Comparison of ENCODE assay signal across 37 cellular contexts in the genomic region with DNA sequence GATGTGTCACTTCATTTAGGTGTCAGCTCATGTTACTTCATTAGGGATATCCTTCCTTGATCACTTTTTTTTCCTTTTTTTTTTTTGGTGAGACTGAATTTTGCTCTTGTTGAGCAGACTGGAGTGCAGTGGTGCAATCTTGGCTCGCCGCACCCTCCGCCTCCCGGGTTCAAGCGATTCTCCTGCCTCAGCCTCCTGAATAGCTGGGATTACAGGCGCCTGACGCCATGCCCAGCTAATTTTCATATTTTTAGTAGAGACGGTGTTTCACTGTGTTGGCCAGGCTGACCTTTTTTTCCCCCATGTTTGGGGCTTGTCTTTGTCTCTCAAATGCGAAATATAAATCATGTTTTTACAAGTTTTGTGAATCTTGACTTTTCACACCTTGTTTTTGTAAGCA.
"Had no signal": no experiment of that assay in that cellular context is flagged by ENCODE, and none has a peak within 500 bp of the region (broad histone marks: within the 10 kb centered on the region; RNA-seq: fewer than 3 reads in every experiment).

No MANE protein-coding gene starts in this region.

- DNase-seq: activated effector memory CD4-positive, alpha-beta T cell treated with anti-CD3 and anti-CD28 coated beads, Interleukin-2, amount 50 U/mL, for 16 hours; activated effector memory CD4-positive, alpha-beta T cell treated with Interleukin-2 at 50 U/mL for 16 hours; activated gamma-delta T cell; activated gamma-delta T cell treated with Interleukin-2 at 50 U/mL for 16 hours; activated naive CD4-positive, alpha-beta T cell; activated naive CD4-positive, alpha-beta T cell treated with anti-CD3 and anti-CD28 coated beads for 36 hours; activated naive CD4-positive, alpha-beta T cell treated with anti-CD3 and anti-CD28 coated beads, Interleukin-2, amount 10 ng/mL, durations not matched to agents 7 days and 5 days; activated naive CD4-positive, alpha-beta T cell treated with anti-CD3 and anti-CD28 coated beads, Interleukin-2, amount 50 U/mL, for 16 hours; activated naive CD4-positive, alpha-beta T cell treated with Interleukin-2 at 50 U/mL for 16 hours; activated naive CD8-positive, alpha-beta T cell treated with anti-CD3 and anti-CD28 coated beads for 36 hours; activated naive CD8-positive, alpha-beta T cell treated with anti-CD3 and anti-CD28 coated beads, Interleukin-2, amount 10 ng/mL, durations not matched to agents 7 days and 5 days; activated naive CD8-positive, alpha-beta T cell treated with anti-CD3 and anti-CD28 coated beads, Interleukin-2, amount 50 U/mL, for 24 hours; activated T-cell treated with anti-CD3 and anti-CD28 coated beads, Interleukin-2, amount 50 U/mL, for 1 hour; activated T-cell treated with anti-CD3 and anti-CD28 coated beads, Interleukin-2, amount 50 U/mL, for 24 hours; activated T-cell treated with anti-CD3 and anti-CD28 coated beads, Interleukin-2, amount 50 U/mL, for 4 hours; activated T-cell treated with anti-CD3 and anti-CD28 coated beads, Interleukin-2, amount 50 U/mL, for 48 hours; activated T-cell treated with anti-CD3 and anti-CD28 coated beads, Interleukin-2, amount 50 U/mL, for 72 hours; adrenal gland; amniotic stem cell; amygdala; anterior cingulate cortex; body of pancreas; brain microvascular endothelial cell; caudate nucleus; central memory CD4-positive, alpha-beta T cell; cerebellar nuclear complex had no signal

- ATAC-seq: activated naive CD4-positive, alpha-beta T cell treated with anti-CD3 and anti-CD28 coated beads, Interleukin-2, amount 50 U/mL, for 72 hours; activated naive CD8-positive, alpha-beta T cell treated with anti-CD3 and anti-CD28 coated beads, Interleukin-2, amount 50 U/mL, for 24 hours; activated T-cell treated with anti-CD3 and anti-CD28 coated beads, Interleukin-2, amount 50 U/mL, for 4 hours; activated T-cell treated with anti-CD3 and anti-CD28 coated beads, Interleukin-2, amount 50 U/mL, for 72 hours; activated T-helper 17 cell treated with anti-CD3 and anti-CD28 coated beads, Interleukin-2, amount 50 U/mL, for 72 hours; body of pancreas had no signal

- H3K4me1 ChIP-seq: adrenal gland, ascending aorta, body of pancreas, breast epithelium had no signal

- H3K9me3 ChIP-seq: adrenal gland, ascending aorta, body of pancreas, breast epithelium had no signal

- H3K4me3 Mint-ChIP-seq: activated naive CD4-positive, alpha-beta T cell treated with anti-CD3 and anti-CD28 coated beads for 36 hours; activated naive CD4-positive, alpha-beta T cell treated with anti-CD3 and anti-CD28 coated beads, Interleukin-2, amount 10 ng/mL, durations not matched to agents 7 days and 5 days; activated naive CD4-positive, alpha-beta T cell treated with anti-CD3 and anti-CD28 coated beads, Interleukin-2, amount 50 U/mL, for 24 hours; activated naive CD8-positive, alpha-beta T cell; activated naive CD8-positive, alpha-beta T cell treated with anti-CD3 and anti-CD28 coated beads for 36 hours; activated naive CD8-positive, alpha-beta T cell treated with anti-CD3 and anti-CD28 coated beads, Interleukin-2, amount 10 ng/mL, durations not matched to agents 7 days and 5 days; activated naive CD8-positive, alpha-beta T cell treated with anti-CD3 and anti-CD28 coated beads, Interleukin-2, amount 50 U/mL, for 24 hours; activated T-cell treated with anti-CD3 and anti-CD28 coated beads, Interleukin-2, amount 50 U/mL, for 24 hours; activated T-cell treated with anti-CD3 and anti-CD28 coated beads, Interleukin-2, amount 50 U/mL, for 4 hours; activated T-cell treated with anti-CD3 and anti-CD28 coated beads, Interleukin-2, amount 50 U/mL, for 72 hours; activated T-helper 1 cell treated with anti-CD3 and anti-CD28 coated beads, Interleukin-12 subunit alpha, Interleukin-12 subunit beta, Interleukin-2, Interleukin-4 antibody, amounts not matched to agents 30 ng/mL and 10 ng/mL and 1 ng/mL, durations not matched to agents 14 hours and 24 hours and 36 hours; activated T-helper 17 cell treated with anti-CD3 and anti-CD28 coated beads, Interleukin-2, amount 50 U/mL, for 72 hours; brain; central memory CD8-positive, alpha-beta T cell had no signal

- H3K27ac Mint-ChIP-seq: activated naive CD4-positive, alpha-beta T cell treated with anti-CD3 and anti-CD28 coated beads for 36 hours; activated naive CD4-positive, alpha-beta T cell treated with anti-CD3 and anti-CD28 coated beads, Interleukin-2, amount 10 ng/mL, durations not matched to agents 7 days and 5 days; activated naive CD4-positive, alpha-beta T cell treated with anti-CD3 and anti-CD28 coated beads, Interleukin-2, amount 50 U/mL, for 24 hours; activated naive CD4-positive, alpha-beta T cell treated with anti-CD3 and anti-CD28 coated beads, Interleukin-2, amount 50 U/mL, for 72 hours; activated naive CD8-positive, alpha-beta T cell; activated naive CD8-positive, alpha-beta T cell treated with anti-CD3 and anti-CD28 coated beads for 36 hours; activated naive CD8-positive, alpha-beta T cell treated with anti-CD3 and anti-CD28 coated beads, Interleukin-2, amount 10 ng/mL, durations not matched to agents 7 days and 5 days; activated naive CD8-positive, alpha-beta T cell treated with anti-CD3 and anti-CD28 coated beads, Interleukin-2, amount 50 U/mL, for 24 hours; activated T-cell treated with anti-CD3 and anti-CD28 coated beads, Interleukin-2, amount 50 U/mL, for 24 hours; activated T-cell treated with anti-CD3 and anti-CD28 coated beads, Interleukin-2, amount 50 U/mL, for 72 hours; activated T-helper 1 cell treated with anti-CD3 and anti-CD28 coated beads, Interleukin-12 subunit alpha, Interleukin-12 subunit beta, Interleukin-2, Interleukin-4 antibody, amounts not matched to agents 30 ng/mL and 10 ng/mL and 1 ng/mL, durations not matched to agents 14 hours and 24 hours and 36 hours; activated T-helper 17 cell treated with anti-CD3 and anti-CD28 coated beads, Interleukin-2, amount 50 U/mL, for 72 hours; activated T-helper 2 cell treated with anti-CD3 and anti-CD28 coated beads, Interferon-gamma antibody, Interleukin-2, Interleukin-4, amounts not matched to agents 10 μg/mL and 5 μg/mL and 100 μg/mL, durations not matched to agents 14 hours and 24 hours and 36 hours; brain had no signal

- H3K27ac ChIP-seq: adrenal gland, ascending aorta, body of pancreas, brain microvascular endothelial cell, breast epithelium, cardiac muscle cell had no signal

- H3K4me1 Mint-ChIP-seq: activated naive CD4-positive, alpha-beta T cell treated with anti-CD3 and anti-CD28 coated beads, Interleukin-2, amount 50 U/mL, for 24 hours; activated naive CD8-positive, alpha-beta T cell treated with anti-CD3 and anti-CD28 coated beads, Interleukin-2, amount 10 ng/mL, durations not matched to agents 7 days and 5 days; activated naive CD8-positive, alpha-beta T cell treated with anti-CD3 and anti-CD28 coated beads, Interleukin-2, amount 50 U/mL, for 24 hours; activated T-helper 17 cell treated with anti-CD3 and anti-CD28 coated beads, Interleukin-2, amount 50 U/mL, for 72 hours; brain; central memory CD8-positive, alpha-beta T cell had no signal

- H3K27me3 ChIP-seq: adrenal gland, ascending aorta, body of pancreas, brain microvascular endothelial cell, breast epithelium, cardiac muscle cell had no signal

- H3K36me3 Mint-ChIP-seq: activated naive CD4-positive, alpha-beta T cell treated with anti-CD3 and anti-CD28 coated beads, Interleukin-2, amount 10 ng/mL, durations not matched to agents 7 days and 5 days; activated naive CD4-positive, alpha-beta T cell treated with anti-CD3 and anti-CD28 coated beads, Interleukin-2, amount 50 U/mL, for 24 hours; activated naive CD4-positive, alpha-beta T cell treated with anti-CD3 and anti-CD28 coated beads, Interleukin-2, amount 50 U/mL, for 72 hours; activated naive CD8-positive, alpha-beta T cell; activated naive CD8-positive, alpha-beta T cell treated with anti-CD3 and anti-CD28 coated beads for 36 hours; activated naive CD8-positive, alpha-beta T cell treated with anti-CD3 and anti-CD28 coated beads, Interleukin-2, amount 10 ng/mL, durations not matched to agents 7 days and 5 days had no signal

- H3K36me3 ChIP-seq: adrenal gland, ascending aorta, brain microvascular endothelial cell, breast epithelium, cardiac muscle cell had no signal

- H3K4me3 ChIP-seq: adrenal gland, ascending aorta, body of pancreas, breast epithelium, cardiac muscle cell had no signal

- H3K9me3 Mint-ChIP-seq: activated naive CD4-positive, alpha-beta T cell treated with anti-CD3 and anti-CD28 coated beads for 36 hours; activated naive CD4-positive, alpha-beta T cell treated with anti-CD3 and anti-CD28 coated beads, Interleukin-2, amount 10 ng/mL, durations not matched to agents 7 days and 5 days; activated naive CD4-positive, alpha-beta T cell treated with anti-CD3 and anti-CD28 coated beads, Interleukin-2, amount 50 U/mL, for 24 hours; activated naive CD4-positive, alpha-beta T cell treated with anti-CD3 and anti-CD28 coated beads, Interleukin-2, amount 50 U/mL, for 72 hours; activated naive CD8-positive, alpha-beta T cell treated with anti-CD3 and anti-CD28 coated beads for 36 hours; activated naive CD8-positive, alpha-beta T cell treated with anti-CD3 and anti-CD28 coated beads, Interleukin-2, amount 50 U/mL, for 24 hours; activated T-cell treated with anti-CD3 and anti-CD28 coated beads, Interleukin-2, amount 50 U/mL, for 24 hours; activated T-cell treated with anti-CD3 and anti-CD28 coated beads, Interleukin-2, amount 50 U/mL, for 4 hours; activated T-cell treated with anti-CD3 and anti-CD28 coated beads, Interleukin-2, amount 50 U/mL, for 72 hours; activated T-helper 17 cell treated with anti-CD3 and anti-CD28 coated beads, Interleukin-2, amount 50 U/mL, for 72 hours; activated T-helper 2 cell treated with anti-CD3 and anti-CD28 coated beads, Interferon-gamma antibody, Interleukin-2, Interleukin-4, amounts not matched to agents 10 μg/mL and 5 μg/mL and 100 μg/mL, durations not matched to agents 14 hours and 24 hours and 36 hours; central memory CD8-positive, alpha-beta T cell had no signal
